ENCODE assay signal across 33 cellular contexts in genomic region chr4:159353422-159354116, GRCh38.
"Had no signal": no experiment of that assay in that cellular context is flagged by ENCODE, and none has a peak within 500 bp of the region (broad histone marks: within the 10 kb centered on the region; RNA-seq: fewer than 3 reads in every experiment).

No MANE protein-coding gene starts in this region.

- FAIRE-seq: kidney, TTC549 had no signal

- H3K36me3 ChIP-seq: colonic mucosa had no signal

- H3K27ac ChIP-seq: colonic mucosa, gastrocnemius medialis, sigmoid colon, stomach, tibial artery, upper lobe of right lung, WERI-Rb-1 had no signal

- H3K27ac Mint-ChIP-seq: activated naive CD4-positive, alpha-beta T cell treated with anti-CD3 and anti-CD28 coated beads, Interleukin-2, amount 10 ng/mL, durations not matched to agents 7 days and 5 days; activated naive CD8-positive, alpha-beta T cell treated with anti-CD3 and anti-CD28 coated beads, Interleukin-2, amount 10 ng/mL, durations not matched to agents 7 days and 5 days; immature natural killer cell; natural killer cell treated with Interleukin-12 subunit alpha and Interleukin-12 subunit beta and Interleukin-15 and Interleukin-18, amount 100 ng/mL, for 72 hours; stimulated activated naive B cell treated with anti-CD40 and anti-IgM and Interleukin-4, amounts not matched to agents 10 μg/mL and 1 μg/mL and 100 μg/mL, for 72 hours; T-helper 1 cell treated with Interleukin-12 subunit alpha and Interleukin-12 subunit beta and Interleukin-4 antibody, amounts not matched to agents 30 μg/mL and 1 μg/mL, for 36 hours had no signal

- H3K27me3 ChIP-seq: colonic mucosa, gastrocnemius medialis, sigmoid colon, stomach, tibial artery, upper lobe of right lung had no signal

- ATAC-seq: activated CD4-positive, CD25-positive, alpha-beta regulatory T cell treated with anti-CD3 and anti-CD28 coated beads, Interleukin-2, amount 50 U/mL, for 24 hours; gastrocnemius medialis; left lobe of liver; mucosa of descending colon; natural killer cell treated with Interleukin-12 subunit alpha and Interleukin-12 subunit beta and Interleukin-15 and Interleukin-18, amount 100 ng/mL, for 72 hours; stimulated activated naive B cell treated with anti-CD40 and anti-IgM and Interleukin-4, amounts not matched to agents 10 μg/mL and 1 μg/mL and 100 μg/mL, for 72 hours; upper lobe of right lung had no signal

- H3K27me3 Mint-ChIP-seq: activated naive CD4-positive, alpha-beta T cell treated with anti-CD3 and anti-CD28 coated beads, Interleukin-2, amount 10 ng/mL, durations not matched to agents 7 days and 5 days; activated naive CD8-positive, alpha-beta T cell treated with anti-CD3 and anti-CD28 coated beads, Interleukin-2, amount 10 ng/mL, durations not matched to agents 7 days and 5 days; natural killer cell treated with Interleukin-12 subunit alpha and Interleukin-12 subunit beta and Interleukin-15 and Interleukin-18, amount 100 ng/mL, for 72 hours; stimulated activated naive B cell treated with anti-CD40 and anti-IgM and Interleukin-4, amounts not matched to agents 10 μg/mL and 1 μg/mL and 100 μg/mL, for 72 hours had no signal

- H3K4me1 Mint-ChIP-seq: activated naive CD4-positive, alpha-beta T cell treated with anti-CD3 and anti-CD28 coated beads, Interleukin-2, amount 10 ng/mL, durations not matched to agents 7 days and 5 days; activated naive CD8-positive, alpha-beta T cell treated with anti-CD3 and anti-CD28 coated beads, Interleukin-2, amount 10 ng/mL, durations not matched to agents 7 days and 5 days; immature natural killer cell; stimulated activated naive B cell treated with anti-CD40 and anti-IgM and Interleukin-4, amounts not matched to agents 10 μg/mL and 1 μg/mL and 100 μg/mL, for 72 hours had no signal

- H3K4me3 Mint-ChIP-seq: activated naive CD4-positive, alpha-beta T cell treated with anti-CD3 and anti-CD28 coated beads, Interleukin-2, amount 10 ng/mL, durations not matched to agents 7 days and 5 days; activated naive CD8-positive, alpha-beta T cell treated with anti-CD3 and anti-CD28 coated beads, Interleukin-2, amount 10 ng/mL, durations not matched to agents 7 days and 5 days; immature natural killer cell; natural killer cell treated with Interleukin-12 subunit alpha and Interleukin-12 subunit beta and Interleukin-15 and Interleukin-18, amount 100 ng/mL, for 72 hours; stimulated activated naive B cell treated with anti-CD40 and anti-IgM and Interleukin-4, amounts not matched to agents 10 μg/mL and 1 μg/mL and 100 μg/mL, for 72 hours; T-helper 1 cell treated with Interleukin-12 subunit alpha and Interleukin-12 subunit beta and Interleukin-4 antibody, amounts not matched to agents 30 μg/mL and 1 μg/mL, for 36 hours had no signal

- H3K4me3 ChIP-seq: colonic mucosa, gastrocnemius medialis, lung, mucosa of descending colon, sigmoid colon, smooth muscle cell, stomach, tibial artery, upper lobe of right lung had no signal

- H3K4me1 ChIP-seq: colonic mucosa, upper lobe of right lung had no signal

- H3K4me2 ChIP-seq: smooth muscle cell had no signal

- H3K9me3 ChIP-seq: colonic mucosa, gastrocnemius medialis, mucosa of descending colon, sigmoid colon, stomach, tibial artery, upper lobe of right lung had no signal

- DNase-seq: activated CD4-positive, alpha-beta T cell treated with anti-CD3 and anti-CD28 coated beads for 48 hours; activated CD4-positive, alpha-beta T cell treated with anti-CD3 and anti-CD28 coated beads, Interleukin-2, amount 50 U/mL, for 48 hours; activated CD8-positive, alpha-beta memory T cell treated with anti-CD3 and anti-CD28 coated beads for 24 hours; activated gamma-delta T cell; activated naive CD4-positive, alpha-beta T cell treated with anti-CD3 and anti-CD28 coated beads, Interleukin-2, amount 10 ng/mL, durations not matched to agents 7 days and 5 days; activated naive CD8-positive, alpha-beta T cell treated with anti-CD3 and anti-CD28 coated beads, Interleukin-2, amount 10 ng/mL, durations not matched to agents 7 days and 5 days; cerebellar nuclear complex; colonic mucosa; effector memory CD4-positive, alpha-beta T cell; erythroblast; gastrocnemius medialis; glutamatergic neuron; immature natural killer cell; kidney; mucosa of descending colon; sigmoid colon; stimulated activated CD4-positive, alpha-beta T cell treated with anti-CD3 and anti-CD28 coated beads, Interleukin-1b, Interleukin-23, amount 100 ng/mL, for 48 hours; stimulated activated CD4-positive, alpha-beta T cell treated with anti-CD3 and anti-CD28 coated beads, Interleukin-4, amount 100 ng/mL, for 4 hours; stimulated activated CD8-positive, alpha-beta memory T cell treated with anti-CD3 and anti-CD28 coated beads, Interleukin-4, amount 100 ng/mL, for 48 hours; stimulated activated naive B cell treated with anti-CD40 and anti-IgM and Interleukin-4, amounts not matched to agents 10 μg/mL and 1 μg/mL and 100 μg/mL, for 72 hours; stomach; SW 1271; T-helper 9 cell; tibial artery; upper lobe of right lung; WERI-Rb-1 had no signal

- H3K9me3 Mint-ChIP-seq: activated naive CD4-positive, alpha-beta T cell treated with anti-CD3 and anti-CD28 coated beads, Interleukin-2, amount 10 ng/mL, durations not matched to agents 7 days and 5 days; activated naive CD8-positive, alpha-beta T cell treated with anti-CD3 and anti-CD28 coated beads, Interleukin-2, amount 10 ng/mL, durations not matched to agents 7 days and 5 days; immature natural killer cell; natural killer cell treated with Interleukin-12 subunit alpha and Interleukin-12 subunit beta and Interleukin-15 and Interleukin-18, amount 100 ng/mL, for 72 hours; stimulated activated naive B cell treated with anti-CD40 and anti-IgM and Interleukin-4, amounts not matched to agents 10 μg/mL and 1 μg/mL and 100 μg/mL, for 72 hours; T-helper 1 cell treated with Interleukin-12 subunit alpha and Interleukin-12 subunit beta and Interleukin-4 antibody, amounts not matched to agents 30 μg/mL and 1 μg/mL, for 36 hours had no signal
